In the genomic region with DNA sequence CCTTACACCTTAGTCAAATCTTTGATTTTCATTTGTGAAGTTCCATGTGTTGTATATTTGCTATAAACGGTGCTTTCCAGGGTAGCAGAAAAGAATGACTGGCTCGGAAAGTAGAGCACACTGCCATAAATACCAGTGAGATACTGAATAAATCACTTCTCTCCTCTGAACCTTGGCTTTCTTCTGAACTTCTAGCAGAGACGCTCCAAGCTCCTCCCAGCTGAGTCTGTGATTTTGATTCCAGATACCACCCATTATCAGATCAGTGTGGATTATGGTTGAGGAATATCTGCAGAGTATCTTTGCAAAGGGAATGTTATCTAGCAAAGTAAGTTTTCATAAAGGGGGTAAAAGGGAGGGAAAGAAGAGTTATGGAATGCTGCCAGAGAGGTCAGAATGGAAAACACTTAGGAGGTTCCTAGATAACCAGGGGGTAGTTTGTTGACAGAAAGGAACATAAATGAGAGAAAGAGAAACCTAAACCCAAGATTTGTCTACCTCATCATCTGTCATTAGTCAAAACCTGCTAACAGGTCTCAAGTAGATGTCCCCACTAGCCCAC, we compare ENCODE assay signal across 21 cellular contexts.
DNase-seq lines count a peak whose midpoint lies in the region; ATAC-seq, FAIRE-seq and TF ChIP-seq lines count a peak whose summit lies in the region.
"Had no signal": no experiment of that assay in that cellular context is flagged by ENCODE, and none has a peak within 500 bp of the region (broad histone marks: within the 10 kb centered on the region; RNA-seq: fewer than 3 reads in every experiment).

No MANE protein-coding gene starts in this region.

- H3K4me2 ChIP-seq in SK-N-SH: no peak overlapping the region
- H3K4me2 ChIP-seq: BLaER1 had no signal

- DNase-seq in SK-N-SH: no peak
- no peak for DNase-seq in body of pancreas
- DNase-seq in upper lobe of right lung: no peak
- no peak for DNase-seq in NCI-H446 (lab: John Stamatoyannopoulos, UW)
- DNase-seq in GM19239 (ENCODE audit: insufficient read length, low spot score): no peak
- DNase-seq in COR-L47 (lab: John Stamatoyannopoulos, UW): no peak
- DNase-seq: CD8-positive, alpha-beta memory T cell; DMS153; H9; Karpas-422; NCI-H1105 treated with DMSO at 0.1 percent for 48 hours; NCI-H187; NCI-H446 treated with DMSO at 0.1 percent for 48 hours; NCI-H774; SHP77 had no signal

- WGBS in SK-N-SH (ENCODE audit: low lambda C conversion rate): 31% methylated on average over 3 of the region's 3 CpGs
- WGBS in body of pancreas, 2 donors: 35 to 49% methylated on average over 3 of the region's 3 CpGs

- H3K9me2 ChIP-seq in SK-N-SH: no peaks in the 10 kb centered on the region

- peaks cover 33% of the 10 kb centered on the region for H3K9me3 Mint-ChIP-seq in nephron

- H3K27me3 Mint-ChIP-seq in nephron (ENCODE audit: low read depth): no peaks in the 10 kb centered on the region

- peak; percentile 62 for ATAC-seq in SK-N-SH treated with all-trans-retinoic acid at 6 μM for 48 hours
- peak; percentile 42 for ATAC-seq in body of pancreas
- ATAC-seq in upper lobe of right lung: peak; percentile 19
- ATAC-seq: Panc1 had no signal

- H3K36me3 ChIP-seq in SK-N-SH (replicated peaks in 1 of 2; ENCODE audit: control insufficient read depth in 1 of 2, insufficient read depth in 2 of 2, low read length in 1 of 2) (peaks cover 0 to 9% of the 10 kb centered on the region in 2 experiments), body of pancreas (replicated peaks in 1 of 2; ENCODE audit: insufficient read depth in 1 of 2, low read depth in 2 of 2) (no peaks in the 10 kb centered on the region), upper lobe of right lung (no peaks in the 10 kb centered on the region)
- H3K36me3 ChIP-seq: BLaER1 had no signal

- H3F3A ChIP-seq in SK-N-SH (replicated peaks; ENCODE audit: insufficient read depth): no peaks in the 10 kb centered on the region

- TF ChIP-seq CTCF in SK-N-SH (IDR thresholded peaks at IDR 0.05) (no peak), body of pancreas (IDR thresholded peaks at IDR 0.05) (no peak), nephron (IDR thresholded peaks at IDR 0.05; ENCODE audit: unreplicated experiment in 3 of 3) (no peak), upper lobe of right lung (IDR thresholded peaks at IDR 0.05) (no peak)

- H3K4me1 Mint-ChIP-seq in nephron: peaks cover 7% of the 10 kb centered on the region
- H3K4me1 Mint-ChIP-seq: CD8-positive, alpha-beta memory T cell had no signal

- H3K4me3 ChIP-seq in SK-N-SH (ENCODE audit: low read depth in 2 of 2, low read length in 1 of 2): no peak overlapping the region
- no peak overlapping the region for H3K4me3 ChIP-seq in body of pancreas
- H3K4me3 ChIP-seq in upper lobe of right lung: no peak overlapping the region
- H3K4me3 ChIP-seq: BLaER1 had no signal

- H3K36me3 Mint-ChIP-seq in nephron (ENCODE audit: low read depth): peaks cover 78% of the 10 kb centered on the region
- H3K36me3 Mint-ChIP-seq: CD8-positive, alpha-beta memory T cell had no signal

- CTCF ChIA-PET in SK-N-SH (lab: Yijun Ruan, JAX): no interaction called here

- H3K27ac Mint-ChIP-seq in nephron: peak overlapping the region; percentile 6 to 70 (median 56)
- H3K27ac Mint-ChIP-seq: CD8-positive, alpha-beta memory T cell; H9 had no signal

- POLR2A ChIA-PET in SK-N-SH (lab: Yijun Ruan, JAX): no interaction called here

- no peak for TF ChIP-seq EP300 in SK-N-SH (IDR thresholded peaks at IDR 0.05; ENCODE audit: borderline replicate concordance in 1 of 2, low read depth in 1 of 2, low read length in 1 of 2)

- intact Hi-C loops in body of pancreas (cut with DNase I) (no loop called here), upper lobe of right lung (cut with DNase I) (no loop called here)

- FAIRE-seq in GM19239 (lab: Jason Lieb, UNC): no peak
- FAIRE-seq: GM18507 had no signal

- H3K9ac ChIP-seq in SK-N-SH: no peak overlapping the region
- H3K9ac ChIP-seq: BLaER1 had no signal

- H3K27me3 ChIP-seq in SK-N-SH (ENCODE audit: insufficient read depth) (no peaks in the 10 kb centered on the region), body of pancreas (no peaks in the 10 kb centered on the region), upper lobe of right lung (no peaks in the 10 kb centered on the region)
- H3K27me3 ChIP-seq: BLaER1 had no signal

- H3K4me3 Mint-ChIP-seq in nephron: no peak overlapping the region
- H3K4me3 Mint-ChIP-seq: CD8-positive, alpha-beta memory T cell; H9 had no signal

- no peaks in the 10 kb centered on the region for H3K79me2 ChIP-seq in SK-N-SH (ENCODE audit: insufficient read depth)

- no peaks in the 10 kb centered on the region for H3K9me3 ChIP-seq in SK-N-SH
- H3K9me3 ChIP-seq in body of pancreas: no peaks in the 10 kb centered on the region
- H3K9me3 ChIP-seq in upper lobe of right lung: no peaks in the 10 kb centered on the region

- no peaks in the 10 kb centered on the region for H4K20me1 ChIP-seq in SK-N-SH (ENCODE audit: insufficient read depth)
- H4K20me1 ChIP-seq: BLaER1 had no signal

- no peak for TF ChIP-seq RAD21 in SK-N-SH (IDR thresholded peaks at IDR 0.05; ENCODE audit: low read length)

- H3K27ac ChIP-seq in SK-N-SH (ENCODE audit: low read depth in 2 of 2, low read length in 1 of 2) (no peak overlapping the region), body of pancreas (no peak overlapping the region), upper lobe of right lung (no peak overlapping the region)
- H3K27ac ChIP-seq: 22Rv1, BLaER1 had no signal

- H2AFZ ChIP-seq in SK-N-SH (ENCODE audit: low read depth): no peak overlapping the region

- peaks cover 0 to 8% of the 10 kb centered on the region in 2 experiments; a peak in 1 of 4 replicates for H3K4me1 ChIP-seq in SK-N-SH (ENCODE audit: control insufficient read depth in 1 of 2, insufficient read depth in 2 of 2, low read depth in 1 of 2, low read length in 1 of 2)
- H3K4me1 ChIP-seq in body of pancreas: peaks cover 9% of the 10 kb centered on the region
- H3K4me1 ChIP-seq in upper lobe of right lung: no peaks in the 10 kb centered on the region
- H3K4me1 ChIP-seq: BLaER1 had no signal

- no peak for TF ChIP-seq POLR2A in body of pancreas (IDR thresholded peaks at IDR 0.05)

TF ChIP-seq in SK-N-SH treated with all-trans-retinoic acid at 6 μM for 48 hours, 23 proteins besides CTCF, POLR2A, EP300 and RAD21 (continues in another document):
- no peak for TF ChIP-seq ZNF8 (CRISPR knock-in tag; IDR thresholded peaks at IDR 0.05)
- TF ChIP-seq, protein P1, sequence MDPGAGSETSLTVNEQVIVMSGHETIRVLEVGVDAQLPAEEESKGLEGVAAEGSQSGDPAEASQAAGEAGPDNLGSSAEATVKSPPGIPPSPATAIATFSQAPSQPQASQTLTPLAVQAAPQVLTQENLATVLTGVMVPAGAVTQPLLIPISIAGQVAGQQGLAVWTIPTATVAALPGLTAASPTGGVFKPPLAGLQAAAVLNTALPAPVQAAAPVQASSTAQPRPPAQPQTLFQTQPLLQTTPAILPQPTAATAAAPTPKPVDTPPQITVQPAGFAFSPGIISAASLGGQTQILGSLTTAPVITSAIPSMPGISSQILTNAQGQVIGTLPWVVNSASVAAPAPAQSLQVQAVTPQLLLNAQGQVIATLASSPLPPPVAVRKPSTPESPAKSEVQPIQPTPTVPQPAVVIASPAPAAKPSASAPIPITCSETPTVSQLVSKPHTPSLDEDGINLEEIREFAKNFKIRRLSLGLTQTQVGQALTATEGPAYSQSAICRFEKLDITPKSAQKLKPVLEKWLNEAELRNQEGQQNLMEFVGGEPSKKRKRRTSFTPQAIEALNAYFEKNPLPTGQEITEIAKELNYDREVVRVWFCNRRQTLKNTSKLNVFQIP (CRISPR knock-in tag; IDR thresholded peaks at IDR 0.05; ENCODE audit: borderline replicate concordance, low read depth): no peak
- no peak for TF ChIP-seq ARNTL (CRISPR knock-in tag; IDR thresholded peaks at IDR 0.05; ENCODE audit: borderline replicate concordance, low read depth)
- TF ChIP-seq GLIS3 (CRISPR knock-in tag; IDR thresholded peaks at IDR 0.05): no peak
- no peak for TF ChIP-seq RARB (CRISPR knock-in tag; IDR thresholded peaks at IDR 0.05)
- TF ChIP-seq TOX (CRISPR knock-in tag; IDR thresholded peaks at IDR 0.05; ENCODE audit: borderline replicate concordance): no peak

TF ChIP-seq in SK-N-SH, 30 proteins besides CTCF, POLR2A, EP300 and RAD21:
- no peak for TF ChIP-seq NFIC (IDR thresholded peaks at IDR 0.05; ENCODE audit: borderline replicate concordance)
- TF ChIP-seq, protein P2, sequence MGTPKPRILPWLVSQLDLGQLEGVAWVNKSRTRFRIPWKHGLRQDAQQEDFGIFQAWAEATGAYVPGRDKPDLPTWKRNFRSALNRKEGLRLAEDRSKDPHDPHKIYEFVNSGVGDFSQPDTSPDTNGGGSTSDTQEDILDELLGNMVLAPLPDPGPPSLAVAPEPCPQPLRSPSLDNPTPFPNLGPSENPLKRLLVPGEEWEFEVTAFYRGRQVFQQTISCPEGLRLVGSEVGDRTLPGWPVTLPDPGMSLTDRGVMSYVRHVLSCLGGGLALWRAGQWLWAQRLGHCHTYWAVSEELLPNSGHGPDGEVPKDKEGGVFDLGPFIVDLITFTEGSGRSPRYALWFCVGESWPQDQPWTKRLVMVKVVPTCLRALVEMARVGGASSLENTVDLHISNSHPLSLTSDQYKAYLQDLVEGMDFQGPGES (IDR thresholded peaks at IDR 0.05; ENCODE audit: low read depth, low read length): no peak
